Comparison of ENCODE assay signal across 8 cellular contexts in genomic region chr17:81712468-81713003, GRCh38. TPM values are rescaled to one million over a fixed set of nuclear protein-coding genes. Genes with fewer than 3 reads are reported as not detected.
DNase-seq lines count a peak whose midpoint lies in the region; ATAC-seq, FAIRE-seq and TF ChIP-seq lines count a peak whose summit lies in the region.

No MANE protein-coding gene starts in this region.

- peak in 1 of 3 experiments; percentile 7 for TF ChIP-seq CTCF in ascending aorta (IDR thresholded peaks at IDR 0.05)
- peak; percentile 15 to 53 (median 45) for TF ChIP-seq CTCF in keratinocyte (optimal IDR thresholded peaks at IDR 0.05 in 1 of 3, IDR thresholded peaks at IDR 0.05 in 1 of 3, conservative IDR thresholded peaks at IDR 0.05 in 1 of 3; ENCODE audit: extremely low read depth in 1 of 3, insufficient read depth in 2 of 3, low read length in 3 of 3)
- TF ChIP-seq CTCF in stomach (IDR thresholded peaks at IDR 0.05): no peak

- in situ Hi-C loops in Caki2 (cut with HindIII; ENCODE audit: low pct_unique_long_range_greater_than_20kb, low sequenced_read_pairs): no loop called here

- H3K4me1 ChIP-seq in ascending aorta (peaks cover 7 to 13% of the 10 kb centered on the region in 2 donors), keratinocyte (ENCODE audit: control insufficient read depth, extremely low read depth, insufficient read depth, low read length) (peaks cover 23% of the 10 kb centered on the region), stomach (peaks cover 40 to 54% (median 48%) of the 10 kb centered on the region in 4 donors)

- peak overlapping the region; percentile 63 for H3K9ac ChIP-seq in keratinocyte (ENCODE audit: control insufficient read depth, extremely low read depth, insufficient read depth, low read length)

- DNase-seq in Caki2 (ENCODE audit: low read depth) (peak; percentile 57), Kasumi-1 (lab: John Stamatoyannopoulos, UW) (peak; percentile 36 to 50), ascending aorta (ENCODE audit: low spot score in 2 of 2) (no peak), keratinocyte (ENCODE audit: low read depth, low spot score) (no peak), stomach (peak; percentile 37), posterior vena cava (ENCODE audit: low spot score) (no peak), retina (no peak)

- ATAC-seq in GM19395 (IDR thresholded peaks at IDR 0.05; ENCODE audit: unreplicated experiment): peak; percentile 3

- H3K36me3 ChIP-seq in ascending aorta (peaks cover 5 to 6% of the 10 kb centered on the region in 2 donors), keratinocyte (ENCODE audit: control insufficient read depth in 2 of 2, extremely low read depth in 1 of 2, insufficient read depth in 2 of 2, low read length in 2 of 2) (peaks cover 8 to 15% of the 10 kb centered on the region in 2 experiments), stomach (peaks cover 8 to 34% (median 23%) of the 10 kb centered on the region in 4 donors)

- H3K27ac ChIP-seq in ascending aorta: no peak overlapping the region
- peak overlapping the region; percentile 40 for H3K27ac ChIP-seq in keratinocyte (ENCODE audit: control insufficient read depth, insufficient read depth, low read length)
- peak overlapping the region; percentile 77 to 90 (median 85) for H3K27ac ChIP-seq in stomach

- intact Hi-C loops in ascending aorta (cut with DNase I) (loop anchor here (1.0 kb wide), 1 partner anchor 46 kb away; the partner anchor contains the start of genes CCDC137 and OXLD1), stomach (cut with DNase I; ENCODE audit: low total_unique reads) (no loop called here), posterior vena cava (cut with DNase I) (no loop called here)

- FAIRE-seq in keratinocyte (lab: Jason Lieb, UNC): no peak

- H3K79me2 ChIP-seq in keratinocyte (ENCODE audit: control insufficient read depth, insufficient read depth, low read length): peaks cover 21% of the 10 kb centered on the region

- no peak for TF ChIP-seq EP300 in stomach (IDR thresholded peaks at IDR 0.05)

- no peaks in the 10 kb centered on the region for H4K20me1 ChIP-seq in keratinocyte (ENCODE audit: control insufficient read depth, extremely low read depth, insufficient read depth, low read length)

- H2AFZ ChIP-seq in keratinocyte (ENCODE audit: control insufficient read depth, low read length): no peak overlapping the region

- dilution Hi-C loops in keratinocyte (cut with MboI; ENCODE audit: extremely low pct_ligation_motif_present, low sequenced_read_pairs): no loop called here

- H3K4me3 ChIP-seq in ascending aorta (peak overlapping the region; percentile 81 to 82), keratinocyte (ENCODE audit: control insufficient read depth in 2 of 3, extremely low read depth in 1 of 3, insufficient read depth in 2 of 3, low read depth in 1 of 3, low read length in 3 of 3) (peak overlapping the region; percentile 57 to 72 (median 72)), stomach (peak overlapping the region; percentile 61 to 94 (median 86))

- 1 to 7% (median 2%) methylated on average over 6 to 41 of the region's 41 CpGs for WGBS in stomach, 5 donors

- peak overlapping the region; percentile 98 for H3K4me2 ChIP-seq in keratinocyte (ENCODE audit: control insufficient read depth, extremely low read depth, insufficient read depth, low read depth, low read length)

- TF ChIP-seq POLR2A in stomach (IDR thresholded peaks at IDR 0.05): no peak

- no peaks in the 10 kb centered on the region for H3K27me3 ChIP-seq in ascending aorta
- no peaks in the 10 kb centered on the region for H3K27me3 ChIP-seq in keratinocyte (ENCODE audit: control insufficient read depth, extremely low read depth, insufficient read depth, low read length)
- H3K27me3 ChIP-seq in stomach: no peaks in the 10 kb centered on the region

- no peaks in the 10 kb centered on the region for H3K9me1 ChIP-seq in keratinocyte (ENCODE audit: control insufficient read depth, extremely low read depth, insufficient read depth, low read length)

- H3K9me3 ChIP-seq in ascending aorta (no peaks in the 10 kb centered on the region), keratinocyte (ENCODE audit: control insufficient read depth, low read depth, low read length) (no peaks in the 10 kb centered on the region), stomach (no peaks in the 10 kb centered on the region)

RNA-seq across cellular contexts. Expression of gene SLC25A10, which starts 0.5 kb away (rescaled TPM):
- total RNA-seq in Caki2 (2014; rRNA removed; shearing (Covaris generic); ENCODE audit: low replicate concordance): 93.2 and 105 TPM in 2 replicates
- 0.53 TPM for total RNA-seq in ascending aorta
- polyA plus RNA-seq in keratinocyte: 12.7 to 18.0 TPM (median 15.9 TPM) in 3 replicates
- polyA plus RNA-seq in keratinocyte (2011; ENCODE audit: low read depth): 1.1 TPM
- polyA plus RNA-seq in keratinocyte (2011; cell fraction: cytosol; rRNA removed): 19.2 and 31.9 TPM in 2 replicates
- polyA plus RNA-seq in keratinocyte (2011; cell fraction: nucleus; rRNA removed): 12.6 and 23.7 TPM in 2 replicates
- 7.6 and 22.4 TPM in 2 replicates for polyA plus RNA-seq in keratinocyte (2012; ENCODE audit: low replicate concordance)
- polyA minus RNA-seq in keratinocyte: 16.8 to 29.2 TPM (median 18.2 TPM) in 3 replicates
- polyA minus RNA-seq in keratinocyte (2011; cell fraction: cytosol; rRNA and poly(A)+ RNA removed): 22.8 TPM
- polyA minus RNA-seq in keratinocyte (2011; cell fraction: nucleus; rRNA and poly(A)+ RNA removed): 7.3 and 11.3 TPM in 2 replicates
- 10 to 100 TPM in 3 of 5 donors, 1 to 10 TPM in 2; 3.5 to 55.6 (median 17.6) TPM for total RNA-seq in stomach
- polyA plus RNA-seq in stomach: 10 to 100 TPM; 33.2 to 40.7 (median 34.1) TPM
- total RNA-seq in posterior vena cava: 1 to 10 TPM; 1.9 to 2.3 TPM

RNA-seq across cellular contexts. Expression of gene MRPL12, which starts 9.4 kb away (rescaled TPM):
- total RNA-seq in Caki2 (2014; rRNA removed; shearing (Covaris generic); ENCODE audit: low replicate concordance): 185 and 238 TPM in 2 replicates
- total RNA-seq in ascending aorta (21.8 TPM), stomach (100 to 1,000 TPM in 1 of 5 donors, 10 to 100 TPM in 3, 1 to 10 TPM in 1; 3.5 to 146 (median 47.8) TPM), posterior vena cava (10 to 100 TPM; 31.8 to 36.8 TPM)
- polyA plus RNA-seq in keratinocyte (78.5 to 96.8 TPM (median 84.2 TPM) in 3 replicates), stomach (100 to 1,000 TPM in 2 of 3 donors, 10 to 100 TPM in 1; 90.6 to 178 (median 158) TPM)
- 24.0 TPM for polyA plus RNA-seq in keratinocyte (2011; ENCODE audit: low read depth)
- polyA plus RNA-seq in keratinocyte (2011; cell fraction: cytosol; rRNA removed): 57.8 and 111 TPM in 2 replicates
- 30.0 and 35.9 TPM in 2 replicates for polyA plus RNA-seq in keratinocyte (2011; cell fraction: nucleus; rRNA removed)
- 41.1 and 105 TPM in 2 replicates for polyA plus RNA-seq in keratinocyte (2012; ENCODE audit: low replicate concordance)
- 30.5 to 47.6 TPM (median 34.7 TPM) in 3 replicates for polyA minus RNA-seq in keratinocyte
- 64.1 TPM for polyA minus RNA-seq in keratinocyte (2011; cell fraction: cytosol; rRNA and poly(A)+ RNA removed)
- polyA minus RNA-seq in keratinocyte (2011; cell fraction: nucleus; rRNA and poly(A)+ RNA removed): 11.9 and 17.5 TPM in 2 replicates

RNA-seq across cellular contexts. Expression of gene HGS, which starts 28.7 kb away (rescaled TPM):
- 87.1 and 96.6 TPM in 2 replicates for total RNA-seq in Caki2 (2014; rRNA removed; shearing (Covaris generic); ENCODE audit: low replicate concordance)
- total RNA-seq in ascending aorta (211 TPM), stomach (100 to 1,000 TPM in 4 of 5 donors, 10 to 100 TPM in 1; 52.0 to 275 (median 142) TPM), posterior vena cava (10 to 100 TPM; 81.6 to 90.7 TPM)
- polyA plus RNA-seq in keratinocyte (79.6 to 84.1 TPM (median 81.9 TPM) in 3 replicates), stomach (100 to 1,000 TPM in 2 of 3 donors, 10 to 100 TPM in 1; 86.1 to 138 (median 105) TPM)
- 129 TPM for polyA plus RNA-seq in keratinocyte (2011; ENCODE audit: low read depth)
- 52.0 and 88.7 TPM in 2 replicates for polyA plus RNA-seq in keratinocyte (2011; cell fraction: cytosol; rRNA removed)
- polyA plus RNA-seq in keratinocyte (2011; cell fraction: nucleus; rRNA removed): 202 and 243 TPM in 2 replicates
- 78.6 and 84.6 TPM in 2 replicates for polyA plus RNA-seq in keratinocyte (2012; ENCODE audit: low replicate concordance)
- 119 to 188 TPM (median 121 TPM) in 3 replicates for polyA minus RNA-seq in keratinocyte
- polyA minus RNA-seq in keratinocyte (2011; cell fraction: cytosol; rRNA and poly(A)+ RNA removed): 127 TPM
- 73.6 and 83.2 TPM in 2 replicates for polyA minus RNA-seq in keratinocyte (2011; cell fraction: nucleus; rRNA and poly(A)+ RNA removed)

RNA-seq across cellular contexts. Expression of gene ARL16, which starts 28.9 kb away (rescaled TPM):
- 75.3 and 89.9 TPM in 2 replicates for total RNA-seq in Caki2 (2014; rRNA removed; shearing (Covaris generic); ENCODE audit: low replicate concordance)
- 21.0 TPM for total RNA-seq in ascending aorta
- 46.5 to 58.3 TPM (median 48.7 TPM) in 3 replicates for polyA plus RNA-seq in keratinocyte
- polyA plus RNA-seq in keratinocyte (2011; ENCODE audit: low read depth): 25.1 TPM
- 23.0 and 33.9 TPM in 2 replicates for polyA plus RNA-seq in keratinocyte (2011; cell fraction: cytosol; rRNA removed)
- 95.0 and 108 TPM in 2 replicates for polyA plus RNA-seq in keratinocyte (2011; cell fraction: nucleus; rRNA removed)
- 31.9 and 34.6 TPM in 2 replicates for polyA plus RNA-seq in keratinocyte (2012; ENCODE audit: low replicate concordance)
- polyA minus RNA-seq in keratinocyte: 13.3 to 14.5 TPM (median 13.8 TPM) in 3 replicates
- 10.9 TPM for polyA minus RNA-seq in keratinocyte (2011; cell fraction: cytosol; rRNA and poly(A)+ RNA removed)
- polyA minus RNA-seq in keratinocyte (2011; cell fraction: nucleus; rRNA and poly(A)+ RNA removed): 8.8 and 12.7 TPM in 2 replicates
- total RNA-seq in stomach: 100 to 1,000 TPM in 1 of 5 donors, 10 to 100 TPM in 3, 1 to 10 TPM in 1; 8.1 to 109 (median 25.7) TPM
- polyA plus RNA-seq in stomach: 10 to 100 TPM; 43.5 to 67.1 (median 55.6) TPM
- 10 to 100 TPM; 20.0 to 26.7 TPM for total RNA-seq in posterior vena cava

RNA-seq across cellular contexts. Expression of gene CCDC137, which starts 46.0 kb away (rescaled TPM):
- total RNA-seq in Caki2 (2014; rRNA removed; shearing (Covaris generic); ENCODE audit: low replicate concordance): 33.8 and 39.2 TPM in 2 replicates
- total RNA-seq in ascending aorta (15.8 TPM), stomach (100 to 1,000 TPM in 1 of 5 donors, 10 to 100 TPM in 1, 1 to 10 TPM in 2, under 1 TPM in 1; 0.58 to 279 (median 9.4) TPM), posterior vena cava (1 to 10 TPM; 8.5 to 9.9 TPM)
- polyA plus RNA-seq in keratinocyte (15.4 to 22.3 TPM (median 17.2 TPM) in 3 replicates), stomach (10 to 100 TPM; 18.2 to 26.0 (median 23.3) TPM)
- polyA plus RNA-seq in keratinocyte (2011; ENCODE audit: low read depth): 14.2 TPM
- polyA plus RNA-seq in keratinocyte (2011; cell fraction: cytosol; rRNA removed): 9.4 and 17.8 TPM in 2 replicates
- 18.3 and 20.9 TPM in 2 replicates for polyA plus RNA-seq in keratinocyte (2011; cell fraction: nucleus; rRNA removed)
- 14.4 and 31.9 TPM in 2 replicates for polyA plus RNA-seq in keratinocyte (2012; ENCODE audit: low replicate concordance)
- polyA minus RNA-seq in keratinocyte: 2.9 to 5.9 TPM (median 4.5 TPM) in 3 replicates
- polyA minus RNA-seq in keratinocyte (2011; cell fraction: cytosol; rRNA and poly(A)+ RNA removed): 7.5 TPM
- 4.0 and 4.1 TPM in 2 replicates for polyA minus RNA-seq in keratinocyte (2011; cell fraction: nucleus; rRNA and poly(A)+ RNA removed)

Comparison
In these comparisons a context has a peak if more than half of its experiments do, and no peak if none do; other contexts are left out.
1. DNase-seq: peak in Caki2 (single experiment), Kasumi-1 (2 of 2) and stomach (single experiment); none in ascending aorta (0 of 2), keratinocyte (single experiment), posterior vena cava (single experiment) and retina (single experiment).
2. H3K27ac ChIP-seq: peak in keratinocyte (single experiment) and stomach (5 of 5); none in ascending aorta (0 of 2).
3. CTCF ChIP-seq: peak in keratinocyte (3 of 3); none in stomach (0 of 7).
4. Peak in every context shown above with its lines, with median percentiles within 50 percentile points of each other: H3K4me3 ChIP-seq.